ENCODE assay signal across 14 cellular contexts in genomic region chr7:18541871-18542212, GRCh38.
"Had no signal": no experiment of that assay in that cellular context is flagged by ENCODE, and none has a peak within 500 bp of the region (broad histone marks: within the 10 kb centered on the region; RNA-seq: fewer than 3 reads in every experiment).

No MANE protein-coding gene starts in this region.

- ATAC-seq: activated CD8-positive, alpha-beta memory T cell treated with anti-CD3 and anti-CD28 coated beads, Interleukin-2, amount 10 ng/mL, durations not matched to agents 7 days and 5 days; sciatic nerve had no signal

- H3K9me3 ChIP-seq: breast epithelium, stomach, tibial nerve had no signal

- H3K36me3 ChIP-seq: breast epithelium, stomach, tibial nerve had no signal

- H3K27me3 ChIP-seq: breast epithelium, stomach, tibial nerve had no signal

- H3K4me3 Mint-ChIP-seq: activated CD8-positive, alpha-beta memory T cell treated with anti-CD3 and anti-CD28 coated beads, Interleukin-2, amount 10 ng/mL, durations not matched to agents 7 days and 5 days; activated naive CD8-positive, alpha-beta T cell; activated T-cell treated with anti-CD3 and anti-CD28 coated beads, Interleukin-2, amount 50 U/mL, for 24 hours had no signal

- H3K4me3 ChIP-seq: breast epithelium, stomach, tibial nerve had no signal

- H3K4me1 ChIP-seq: breast epithelium had no signal

- H3K27me3 Mint-ChIP-seq: activated CD8-positive, alpha-beta memory T cell treated with anti-CD3 and anti-CD28 coated beads, Interleukin-2, amount 10 ng/mL, durations not matched to agents 7 days and 5 days; activated naive CD8-positive, alpha-beta T cell; activated T-cell treated with anti-CD3 and anti-CD28 coated beads, Interleukin-2, amount 50 U/mL, for 24 hours had no signal

- H3K27ac ChIP-seq: breast epithelium had no signal

- DNase-seq: activated CD4-positive, alpha-beta T cell treated with anti-CD3 and anti-CD28 coated beads, Interleukin-2, amount 50 U/mL, for 4 hours; activated CD4-positive, CD25-positive, alpha-beta regulatory T cell treated with anti-CD3 and anti-CD28 coated beads, Interleukin-2, amount 50 U/mL, for 72 hours; activated CD8-positive, alpha-beta memory T cell treated with anti-CD3 and anti-CD28 coated beads, Interleukin-2, amount 10 ng/mL, durations not matched to agents 7 days and 5 days; activated effector memory CD4-positive, alpha-beta T cell treated with anti-CD3 and anti-CD28 coated beads, Interleukin-2, amount 50 U/mL, for 16 hours; activated T-cell treated with anti-CD3 and anti-CD28 coated beads, Interleukin-2, amount 50 U/mL, for 24 hours; foreskin melanocyte; midbrain; SHP77; stimulated activated CD4-positive, alpha-beta T cell treated with anti-CD3 and anti-CD28 coated beads, Interleukin-4, amount 100 ng/mL, for 24 hours; stomach had no signal

- H3K36me3 Mint-ChIP-seq: activated CD8-positive, alpha-beta memory T cell treated with anti-CD3 and anti-CD28 coated beads, Interleukin-2, amount 10 ng/mL, durations not matched to agents 7 days and 5 days; activated naive CD8-positive, alpha-beta T cell had no signal

- H3K9me3 Mint-ChIP-seq: activated T-cell treated with anti-CD3 and anti-CD28 coated beads, Interleukin-2, amount 50 U/mL, for 24 hours had no signal

- H3K27ac Mint-ChIP-seq: activated CD8-positive, alpha-beta memory T cell treated with anti-CD3 and anti-CD28 coated beads, Interleukin-2, amount 10 ng/mL, durations not matched to agents 7 days and 5 days; activated naive CD8-positive, alpha-beta T cell; activated T-cell treated with anti-CD3 and anti-CD28 coated beads, Interleukin-2, amount 50 U/mL, for 24 hours had no signal
